21 cellular contexts compared by ENCODE assay signal in the genomic region with DNA sequence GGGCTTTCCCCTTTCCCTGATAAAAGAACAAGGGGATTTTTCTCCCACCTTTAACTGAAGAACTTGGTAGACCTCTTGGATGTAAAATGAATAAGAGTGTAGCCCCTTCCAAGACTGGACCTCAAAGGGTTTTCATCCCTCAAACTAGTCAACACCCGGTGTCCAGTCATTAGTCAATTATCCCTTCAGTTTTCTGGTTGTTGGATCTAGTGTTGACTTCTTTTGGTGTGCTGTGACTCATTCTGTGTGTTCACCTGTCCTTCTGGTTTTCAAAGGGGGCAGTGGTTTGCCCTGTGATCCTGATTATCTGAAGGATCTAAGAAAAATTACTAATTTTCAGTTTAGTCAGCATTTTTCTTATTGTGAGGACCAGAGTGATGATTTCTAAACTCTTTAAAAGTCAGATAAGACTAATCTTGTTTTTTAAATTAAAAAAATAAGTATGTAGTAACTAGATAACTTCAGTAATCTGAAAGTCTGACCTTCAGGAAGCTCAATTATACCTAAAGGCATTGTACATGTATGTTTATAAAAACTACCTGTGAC.
A peak's percentile ranks its signal among the peaks of the same experiment; 100 is the strongest.
DNase-seq lines count a peak whose midpoint lies in the region; ATAC-seq and TF ChIP-seq lines count a peak whose summit lies in the region.
"Had no signal": no experiment of that assay in that cellular context is flagged by ENCODE, and none has a peak within 500 bp of the region (broad histone marks: within the 10 kb centered on the region; RNA-seq: fewer than 3 reads in every experiment).

No MANE protein-coding gene starts in this region.

- no peak overlapping the region for H2AK5ac ChIP-seq in mesendoderm (ENCODE audit: low read length)

- no peak overlapping the region for H3K4me3 ChIP-seq in mesendoderm (ENCODE audit: low read length)
- H3K4me3 ChIP-seq: SJSA1 had no signal

- no peak overlapping the region for H3K9ac ChIP-seq in mesendoderm (ENCODE audit: low read length)

- no peaks in the 10 kb centered on the region for H3K79me1 ChIP-seq in mesendoderm (ENCODE audit: low read length)

- no peaks in the 10 kb centered on the region for H3K36me3 ChIP-seq in mesendoderm (ENCODE audit: control insufficient read depth, insufficient read depth, low read length)
- H3K36me3 ChIP-seq: SJSA1 had no signal

- ATAC-seq in HG03039 (IDR thresholded peaks at IDR 0.05; ENCODE audit: unreplicated experiment), result no peak
- ATAC-seq: Panc1 had no signal

- no peaks in the 10 kb centered on the region for H3K79me2 ChIP-seq in mesendoderm (ENCODE audit: control insufficient read depth, insufficient read depth, low read length)

- H3K56ac ChIP-seq in mesendoderm (ENCODE audit: low read length), result no peak overlapping the region

- no peak overlapping the region for H2BK120ac ChIP-seq in mesendoderm (ENCODE audit: low read depth, low read length)

- H3K27ac ChIP-seq in VCaP (peak overlapping the region; percentile 71), mesendoderm (ENCODE audit: low read depth, low read length) (no peak overlapping the region)
- H3K27ac ChIP-seq: C4-2B, SJSA1 had no signal

- H2BK15ac ChIP-seq in mesendoderm (replicated peaks; ENCODE audit: low read depth), result no peak overlapping the region

- H3K18ac ChIP-seq in mesendoderm (ENCODE audit: low read length), result no peak overlapping the region

- no peaks in the 10 kb centered on the region for H3K27me3 ChIP-seq in mesendoderm (ENCODE audit: insufficient read depth, low read length, poor library complexity)
- H3K27me3 ChIP-seq: SJSA1 had no signal

- H3K23ac ChIP-seq in mesendoderm (ENCODE audit: low read length), result no peak overlapping the region

- DNase-seq in DMS153 (lab: John Stamatoyannopoulos, UW), result peak; percentile 31
- DNase-seq in DMS153 treated with DMSO at 0.1 percent for 48 hours (lab: John Stamatoyannopoulos, UW; ENCODE audit: unreplicated experiment), result no peak
- peak; percentile 1 for DNase-seq in AG08395 (ENCODE audit: low spot score)
- DNase-seq in NCI-H1930 (lab: John Stamatoyannopoulos, UW), result peak; percentile 19 to 30
- DNase-seq in mesendoderm, result no peak
- no peak for DNase-seq in kidney glomerular epithelial cell (lab: John Stamatoyannopoulos, UW)
- DNase-seq: 8988T; CD8-positive, alpha-beta memory T cell; DMS79 treated with DMSO at 0.1 percent for 48 hours; H9; HFFc6; NCI-H187; NCI-H2107; NCI-H345; NCI-H524; T1000 had no signal

- H3K4ac ChIP-seq in mesendoderm (ENCODE audit: low read depth, low read length), result no peak overlapping the region

- H4K5ac ChIP-seq in mesendoderm (ENCODE audit: low read length), result no peak overlapping the region

- H3K4me1 ChIP-seq in mesendoderm (ENCODE audit: control insufficient read depth, low read depth, low read length), result no peaks in the 10 kb centered on the region
- H3K4me1 ChIP-seq: SJSA1 had no signal

- no peak for TF ChIP-seq CTCF in VCaP (conservative IDR thresholded peaks at IDR 0.05)

- no peak overlapping the region for H4K8ac ChIP-seq in mesendoderm (ENCODE audit: low read depth, low read length)

- no CpG with 5 or more reads among the region's 1 CpG for WGBS in mesendoderm (ENCODE audit: extremely low coverage, insufficient coverage, low lambda C conversion rate)

- no peak overlapping the region for H3K4me2 ChIP-seq in mesendoderm (ENCODE audit: low read length)

- H2BK5ac ChIP-seq in mesendoderm (ENCODE audit: low read length), result no peak overlapping the region

Comparison
In these comparisons a context has a peak if more than half of its experiments do, and no peak if none do; other contexts are left out.
1. DNase-seq: peak in DMS153 (single experiment), AG08395 (single experiment) and NCI-H1930 (2 of 2); none in DMS153 treated with DMSO at 0.1 percent for 48 hours (single experiment), mesendoderm (single experiment) and kidney glomerular epithelial cell (single experiment).